ENCODE assay signal across 11 cellular contexts in genomic region chr2:106147159-106147558, GRCh38. TPM values are rescaled to one million over a fixed set of nuclear protein-coding genes. Genes with fewer than 3 reads are reported as not detected.
DNase-seq lines count a peak whose midpoint lies in the region; ATAC-seq and TF ChIP-seq lines count a peak whose summit lies in the region.
"Had no signal": no experiment of that assay in that cellular context is flagged by ENCODE, and none has a peak within 500 bp of the region (broad histone marks: within the 10 kb centered on the region; RNA-seq: fewer than 3 reads in every experiment).

No MANE protein-coding gene starts in this region.

- intact Hi-C loops in testis (cut with DNase I; ENCODE audit: low total_unique reads) = no loop called here

- 61 to 68% methylated on average over 3 of the region's 3 CpGs for WGBS in testis, 2 donors

- H3K9me3 Mint-ChIP-seq in activated T-cell treated with anti-CD3 and anti-CD28 coated beads, Interleukin-2, amount 50 U/mL, for 24 hours = no peaks in the 10 kb centered on the region

- H3K4me1 ChIP-seq in RWPE2 (ENCODE audit: insufficient read depth, poor library complexity, severe bottlenecking) (peaks cover 14% of the 10 kb centered on the region), testis (no peaks in the 10 kb centered on the region), HAP-1 (no peaks in the 10 kb centered on the region)

- H3K36me3 Mint-ChIP-seq in activated T-cell treated with anti-CD3 and anti-CD28 coated beads, Interleukin-2, amount 50 U/mL, for 24 hours (ENCODE audit: low read depth) = peaks cover 87% of the 10 kb centered on the region

- no peak for TF ChIP-seq CTCF in RWPE2 (IDR thresholded peaks at IDR 0.05; ENCODE audit: poor library complexity, severe bottlenecking)
- no peak for TF ChIP-seq CTCF in epithelial cell of esophagus (IDR thresholded peaks at IDR 0.05; ENCODE audit: insufficient read depth, low read depth, low read length, missing control alignments)
- no peak for TF ChIP-seq CTCF in retinal pigment epithelial cell (conservative IDR thresholded peaks at IDR 0.05; ENCODE audit: low read depth, low read length)
- no peak for TF ChIP-seq CTCF in testis (IDR thresholded peaks at IDR 0.05)

- in situ Hi-C loops in HAP-1 (cut with MboI; ENCODE audit: low sequenced_read_pairs) = no loop called here

- H3K27me3 ChIP-seq in RWPE2 (ENCODE audit: insufficient read depth, poor library complexity, severe bottlenecking) = no peaks in the 10 kb centered on the region
- no peaks in the 10 kb centered on the region for H3K27me3 ChIP-seq in testis
- H3K27me3 ChIP-seq in HAP-1 (ENCODE audit: low read depth) = no peaks in the 10 kb centered on the region

- H3K9me3 ChIP-seq in RWPE2 (ENCODE audit: severe bottlenecking) = no peaks in the 10 kb centered on the region
- no peaks in the 10 kb centered on the region for H3K9me3 ChIP-seq in testis
- no peaks in the 10 kb centered on the region for H3K9me3 ChIP-seq in HAP-1

- TF ChIP-seq POLR2A in testis (IDR thresholded peaks at IDR 0.05) = no peak

- peak; percentile 74 for ATAC-seq in RWPE2 (ENCODE audit: low read depth)

- DNase-seq in activated T-cell treated with anti-CD3 and anti-CD28 coated beads, Interleukin-2, amount 50 U/mL, for 24 hours = no peak
- DNase-seq in activated T-cell treated with anti-CD3 and anti-CD28 coated beads, Interleukin-2, amount 50 U/mL, for 48 hours = no peak
- DNase-seq in RWPE2 (ENCODE audit: low spot score) = no peak
- peak; percentile 40 for DNase-seq in epithelial cell of esophagus (ENCODE audit: low read depth)
- DNase-seq in retinal pigment epithelial cell (ENCODE audit: low read depth) = peak; percentile 51
- no peak for DNase-seq in testis
- DNase-seq in HAP-1 (ENCODE audit: low spot score in 2 of 2) = no peak
- no peak for DNase-seq in RPMI8226
- DNase-seq: amygdala, NCI-H187 treated with DMSO at 0.1 percent for 48 hours had no signal

- no peaks in the 10 kb centered on the region for H3K27me3 Mint-ChIP-seq in activated T-cell treated with anti-CD3 and anti-CD28 coated beads, Interleukin-2, amount 50 U/mL, for 24 hours

- H3K27ac ChIP-seq in RWPE2 (ENCODE audit: poor library complexity, severe bottlenecking) (peak overlapping the region; percentile 52), testis (no peak overlapping the region)
- H3K27ac ChIP-seq: C4-2B had no signal

- H3K4me3 Mint-ChIP-seq in activated T-cell treated with anti-CD3 and anti-CD28 coated beads, Interleukin-2, amount 50 U/mL, for 24 hours = no peak overlapping the region

- H3K36me3 ChIP-seq in RWPE2 (ENCODE audit: low read depth) = 0 out of 2 replicates have a peak, but pooled peaks cover 6% of the 10 kb centered on the region
- no peaks in the 10 kb centered on the region for H3K36me3 ChIP-seq in testis (ENCODE audit: low read depth, missing control alignments)
- peaks cover 10% of the 10 kb centered on the region for H3K36me3 ChIP-seq in HAP-1 (replicated peaks)

- peaks cover 63% of the 10 kb centered on the region for H3K4me1 Mint-ChIP-seq in activated T-cell treated with anti-CD3 and anti-CD28 coated beads, Interleukin-2, amount 50 U/mL, for 24 hours (ENCODE audit: low read depth)

- peak overlapping the region; percentile 75 for H3K27ac Mint-ChIP-seq in activated T-cell treated with anti-CD3 and anti-CD28 coated beads, Interleukin-2, amount 50 U/mL, for 24 hours

- H3K4me3 ChIP-seq in RWPE2 (ENCODE audit: severe bottlenecking) (no peak overlapping the region), epithelial cell of esophagus (ENCODE audit: low read length) (no peak overlapping the region), retinal pigment epithelial cell (ENCODE audit: low read length) (no peak overlapping the region), testis (no peak overlapping the region), HAP-1 (no peak overlapping the region)

RNA-seq across cellular contexts. Expression of gene UXS1, which starts 46.9 kb away (rescaled TPM):
- 10 to 100 TPM; 76.6 to 95.1 TPM for total RNA-seq in testis
- polyA plus RNA-seq in testis (ENCODE audit: insufficient read depth, low read depth, low replicate concordance) = 51.3 TPM

Comparison
In these comparisons a context has a peak if more than half of its experiments do, and no peak if none do; other contexts are left out.
1. DNase-seq: peak in epithelial cell of esophagus (single experiment) and retinal pigment epithelial cell (single experiment); none in activated T-cell treated with anti-CD3 and anti-CD28 coated beads, Interleukin-2, amount 50 U/mL, for 24 hours (single experiment), activated T-cell treated with anti-CD3 and anti-CD28 coated beads, Interleukin-2, amount 50 U/mL, for 48 hours (0 of 2), RWPE2 (single experiment), testis (single experiment), HAP-1 (0 of 2) and RPMI8226 (single experiment).